ENCODE assay signal across 29 cellular contexts in the genomic region with DNA sequence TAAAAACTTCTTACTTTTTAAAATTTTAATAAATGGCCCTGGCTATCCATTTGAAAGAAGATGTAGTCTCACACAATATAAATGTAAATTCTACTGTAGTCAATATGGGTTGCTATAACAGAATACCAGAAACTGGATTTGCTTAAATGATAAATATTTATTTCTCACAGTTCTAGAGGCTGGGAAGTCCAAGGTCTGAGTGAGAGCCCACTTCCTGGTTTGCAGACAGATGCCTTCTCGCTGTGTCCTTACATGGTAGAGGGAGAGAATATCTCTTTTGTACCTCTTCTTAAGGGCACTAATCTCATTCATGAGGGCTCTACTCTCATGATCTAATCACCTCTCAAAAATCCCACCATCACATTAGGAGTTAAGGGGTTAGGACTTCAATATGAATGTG.
"Had no signal": no experiment of that assay in that cellular context is flagged by ENCODE, and none has a peak within 500 bp of the region (broad histone marks: within the 10 kb centered on the region; RNA-seq: fewer than 3 reads in every experiment).

No MANE protein-coding gene starts in this region.

- H3K4me3 ChIP-seq: left ventricle myocardium inferior, lung, neural progenitor cell, ovary, right atrium auricular region, skin epidermis, stomach, suprapubic skin, thoracic aorta, tibial artery, upper lobe of right lung had no signal

- H2AFZ ChIP-seq: neural progenitor cell had no signal

- H3K9me3 ChIP-seq: left ventricle myocardium inferior, neutrophil, ovary, right atrium auricular region, stomach, suprapubic skin, thoracic aorta, tibial artery, upper lobe of right lung had no signal

- DNase-seq: hypothalamus; immature natural killer cell; left ventricle myocardium inferior; mesendoderm; naive B cell; natural killer cell; nephron progenitor cell; occipital lobe; ovary; stimulated activated CD4-positive, alpha-beta T cell treated with anti-CD3 and anti-CD28 coated beads, Interleukin-12 subunit alpha, Interleukin-12 subunit beta, amount 100 ng/mL, for 4 hours; stimulated activated CD4-positive, alpha-beta T cell treated with anti-CD3 and anti-CD28 coated beads, Interleukin-15, amount 100 ng/mL, for 24 hours; stimulated activated CD4-positive, alpha-beta T cell treated with anti-CD3 and anti-CD28 coated beads, Interleukin-2, amount 100 ng/mL, for 24 hours; stimulated activated CD4-positive, alpha-beta T cell treated with anti-CD3 and anti-CD28 coated beads, Interleukin-4, amount 100 ng/mL, for 1 hour; stimulated activated naive B cell treated with anti-CD40 and anti-IgM and Interleukin-4, amounts not matched to agents 10 μg/mL and 1 μg/mL and 100 μg/mL, for 72 hours; stimulated activated naive CD8-positive, alpha-beta T cell treated with anti-CD3 and anti-CD28 coated beads, Interleukin-15, Interleukin-2, amounts not matched to agents 100 U/mL and 50 U/mL, for 24 hours; stomach; tibial artery; trophoblast cell; upper lobe of right lung had no signal

- H3K4me1 ChIP-seq: left ventricle myocardium inferior, neural progenitor cell, right atrium auricular region, stomach, suprapubic skin, tibial artery, upper lobe of right lung had no signal

- FAIRE-seq: islet of Langerhans, urothelium cell line had no signal

- H3K36me3 ChIP-seq: left ventricle myocardium inferior, ovary, right atrium auricular region, stomach, suprapubic skin, thoracic aorta, tibial artery, upper lobe of right lung had no signal

- H3K27me3 ChIP-seq: neural progenitor cell, neutrophil, ovary, right atrium auricular region, stomach, suprapubic skin, tibial artery, upper lobe of right lung had no signal

- H3K4me2 ChIP-seq: neural progenitor cell had no signal

- ATAC-seq: natural killer cell; sciatic nerve; stimulated activated naive B cell treated with anti-CD40 and anti-IgM and Interleukin-4, amounts not matched to agents 10 μg/mL and 1 μg/mL and 100 μg/mL, for 72 hours; stimulated activated naive CD8-positive, alpha-beta T cell treated with anti-CD3 and anti-CD28 coated beads, Interleukin-15, Interleukin-2, amounts not matched to agents 100 U/mL and 50 U/mL, for 24 hours; upper lobe of right lung had no signal

- H3K9ac ChIP-seq: neural progenitor cell had no signal

- H3K27ac ChIP-seq: left ventricle myocardium inferior, neural progenitor cell, neutrophil, ovary, right atrium auricular region, skin epidermis, stomach, suprapubic skin, thoracic aorta, tibial artery, upper lobe of right lung had no signal
